ENCODE assay signal across 8 cellular contexts in genomic region chr10:102230861-102231356, GRCh38. TPM values are rescaled to one million over a fixed set of nuclear protein-coding genes. Genes with fewer than 3 reads are reported as not detected.
DNase-seq lines count a peak whose midpoint lies in the region; ATAC-seq and TF ChIP-seq lines count a peak whose summit lies in the region.

No MANE protein-coding gene starts in this region.

- TF ChIP-seq RAD21 in neural cell (conservative IDR thresholded peaks at IDR 0.05) = no peak

- TF ChIP-seq EP300 in esophagus muscularis mucosa (IDR thresholded peaks at IDR 0.05) (no peak), neural cell (conservative IDR thresholded peaks at IDR 0.05; ENCODE audit: poor library complexity, severe bottlenecking) (no peak)

- no peak overlapping the region for H3K4me2 ChIP-seq in neural cell (ENCODE audit: low read length)

- peak overlapping the region; percentile 76 to 93 for H3K4me3 Mint-ChIP-seq in CD14-positive monocyte
- peak overlapping the region; percentile 70 for H3K4me3 Mint-ChIP-seq in activated CD8-positive, alpha-beta T cell treated with anti-CD3 and anti-CD28 coated beads for 36 hours

- peaks cover 45 to 60% (median 58%) of the 10 kb centered on the region in 3 donors for H3K27me3 Mint-ChIP-seq in CD14-positive monocyte (ENCODE audit: low read depth in 3 of 3)
- peaks cover 58% of the 10 kb centered on the region for H3K27me3 Mint-ChIP-seq in activated CD8-positive, alpha-beta T cell treated with anti-CD3 and anti-CD28 coated beads for 36 hours

- H3K4me1 ChIP-seq in esophagus muscularis mucosa = peaks cover 29 to 37% (median 35%) of the 10 kb centered on the region in 4 donors

- no peaks in the 10 kb centered on the region for H3K36me3 ChIP-seq in esophagus muscularis mucosa
- no peaks in the 10 kb centered on the region for H3K36me3 ChIP-seq in neural cell (ENCODE audit: insufficient read depth, low read length)

- TF ChIP-seq CTCF in CD14-positive monocyte (IDR thresholded peaks at IDR 0.05) (no peak), esophagus muscularis mucosa (IDR thresholded peaks at IDR 0.05) (peak in 1 of 3 experiments; percentile 35), neural cell (IDR thresholded peaks at IDR 0.05; ENCODE audit: poor library complexity, severe bottlenecking) (peak; percentile 55)
- no peak for TF ChIP-seq CTCF in activated CD8-positive, alpha-beta T cell treated with anti-CD3 and anti-CD28 coated beads for 36 hours (IDR thresholded peaks at IDR 0.05)

- peaks cover 0 to 17% (median 1%) of the 10 kb centered on the region in 7 donors for H3K9me3 Mint-ChIP-seq in CD14-positive monocyte
- H3K9me3 Mint-ChIP-seq in activated CD8-positive, alpha-beta T cell treated with anti-CD3 and anti-CD28 coated beads for 36 hours = no peaks in the 10 kb centered on the region

- peak; percentile 49 for DNase-seq in CD14-positive monocyte (ENCODE audit: low spot score)
- DNase-seq in HuH-7.5 (ENCODE audit: low spot score) = peak; percentile 54
- peak; percentile 63 for DNase-seq in activated CD8-positive, alpha-beta T cell treated with anti-CD3 and anti-CD28 coated beads for 36 hours
- no peak for DNase-seq in esophagus muscularis mucosa (ENCODE audit: extremely low spot score)
- DNase-seq in NCI-H2107 treated with DMSO at 0.1 percent for 48 hours (lab: John Stamatoyannopoulos, UW; ENCODE audit: unreplicated experiment) = no peak

- 0% methylated on average over 24 of the region's 52 CpGs for WGBS in esophagus muscularis mucosa

- no peaks in the 10 kb centered on the region for H3K9me3 ChIP-seq in esophagus muscularis mucosa
- H3K9me3 ChIP-seq in neural cell (ENCODE audit: low read length) = no peaks in the 10 kb centered on the region

- H3K9ac ChIP-seq in neural cell (ENCODE audit: low read length) = no peak overlapping the region

- no peaks in the 10 kb centered on the region for H3K9me2 ChIP-seq in neural cell (ENCODE audit: insufficient read depth, low read length)

- H4K20me1 ChIP-seq in neural cell (ENCODE audit: insufficient read depth) = no peaks in the 10 kb centered on the region

- H3K4me1 Mint-ChIP-seq in CD14-positive monocyte = peaks cover 54% of the 10 kb centered on the region
- H3K4me1 Mint-ChIP-seq in activated CD8-positive, alpha-beta T cell treated with anti-CD3 and anti-CD28 coated beads for 36 hours (ENCODE audit: low read depth) = peaks cover 13% of the 10 kb centered on the region

- no peak overlapping the region for H2AFZ ChIP-seq in neural cell (ENCODE audit: low read depth, low read length)

- POLR2A ChIA-PET in activated CD8-positive, alpha-beta T cell treated with anti-CD3 and anti-CD28 coated beads for 36 hours (lab: Charles Lee) = interaction anchor here (0.6 to 2.1 kb wide), 7 partner anchors 17 to 168 kb away, joined by 3 to 7 read pairs (median 4); no protein-coding TSS in a partner anchor

- H3K27ac Mint-ChIP-seq in CD14-positive monocyte = no peak overlapping the region
- H3K27ac Mint-ChIP-seq in activated CD8-positive, alpha-beta T cell treated with anti-CD3 and anti-CD28 coated beads for 36 hours = no peak overlapping the region

- CTCF ChIA-PET in activated CD8-positive, alpha-beta T cell treated with anti-CD3 and anti-CD28 coated beads for 36 hours (lab: Charles Lee) = interaction anchor here (0.7 to 19.5 kb wide), 59 partner anchors 9 to 352 kb away, joined by 3 to 886 read pairs (median 10); partner anchors contain the start of genes ACTR1A, C10orf95, CUEDC2 and FBXL15

- peak; percentile 24 for ATAC-seq in activated CD8-positive, alpha-beta T cell treated with anti-CD3 and anti-CD28 coated beads for 36 hours
- ATAC-seq in GM21423 (IDR thresholded peaks at IDR 0.05; ENCODE audit: unreplicated experiment) (no peak), HG03378 (IDR thresholded peaks at IDR 0.05; ENCODE audit: unreplicated experiment) (no peak)

- H3K4me3 ChIP-seq in esophagus muscularis mucosa (peak overlapping the region; percentile 48 to 64 (median 54)), neural cell (ENCODE audit: low read length) (peak overlapping the region; percentile 56)

- H3K27ac ChIP-seq in esophagus muscularis mucosa (replicated peaks in 1 of 4) = no peak overlapping the region
- no peak overlapping the region for H3K27ac ChIP-seq in neural cell (ENCODE audit: low read length)

- intact Hi-C loops in CD14-positive monocyte (cut with micrococcal nuclease) = loop anchor here in 1 of 2 donors (5.0 kb wide), 1 partner anchor 121 kb away; no protein-coding TSS in a partner anchor
- intact Hi-C loops in activated CD8-positive, alpha-beta T cell treated with anti-CD3 and anti-CD28 coated beads for 36 hours (cut with micrococcal nuclease) = loop anchor here (1.0 to 10.0 kb wide), 2 partner anchors 121 to 244 kb away; no protein-coding TSS in a partner anchor
- intact Hi-C loops in esophagus muscularis mucosa (cut with DNase I) = no loop called here

- no peak for TF ChIP-seq POLR2A in esophagus muscularis mucosa (IDR thresholded peaks at IDR 0.05; ENCODE audit: low read depth)

- peaks cover 6 to 85% (median 27%) of the 10 kb centered on the region in 4 donors for H3K27me3 ChIP-seq in esophagus muscularis mucosa
- H3K27me3 ChIP-seq in neural cell (ENCODE audit: insufficient read depth, low read depth, low read length) = peaks cover 84% of the 10 kb centered on the region

- H3F3A ChIP-seq in neural cell (ENCODE audit: insufficient read depth, low read length, poor library complexity, severe bottlenecking) = no peaks in the 10 kb centered on the region

- peaks cover 13 to 15% of the 10 kb centered on the region in 2 donors for H3K36me3 Mint-ChIP-seq in CD14-positive monocyte
- no peaks in the 10 kb centered on the region for H3K36me3 Mint-ChIP-seq in activated CD8-positive, alpha-beta T cell treated with anti-CD3 and anti-CD28 coated beads for 36 hours (ENCODE audit: low read depth)

- no peaks in the 10 kb centered on the region for H3K79me2 ChIP-seq in neural cell (replicated peaks; ENCODE audit: insufficient read depth, low read length)

TF ChIP-seq in neural cell, 6 proteins besides CTCF, POLR2A, EP300 and RAD21:
- TF ChIP-seq EZH2 (IDR thresholded peaks at IDR 0.05; ENCODE audit: borderline replicate concordance, insufficient read depth, low read length, poor library complexity, severe bottlenecking) = peak; percentile 77
- TF ChIP-seq MXI1 (conservative IDR thresholded peaks at IDR 0.05; ENCODE audit: poor library complexity, severe bottlenecking) = no peak

RNA-seq across cellular contexts. Expression of gene ELOVL3, which starts 4.8 kb away (rescaled TPM):
- polyA plus RNA-seq in CD14-positive monocyte = 1 to 10 TPM; 2.2 to 3.2 TPM
- total RNA-seq in activated CD8-positive, alpha-beta T cell treated with anti-CD3 and anti-CD28 coated beads for 36 hours = not detected
- under 1 TPM in 1 of 4 donors, not detected in 3; 0.19 TPM for total RNA-seq in esophagus muscularis mucosa
- polyA plus RNA-seq in neural cell = not detected in 2 replicates
- not detected in 2 replicates for polyA minus RNA-seq in neural cell

RNA-seq across cellular contexts. Expression of gene PITX3, which starts 10.4 kb away (rescaled TPM):
- polyA plus RNA-seq in CD14-positive monocyte = not detected
- total RNA-seq in activated CD8-positive, alpha-beta T cell treated with anti-CD3 and anti-CD28 coated beads for 36 hours = under 1 TPM in 1 of 2 experiments, not detected in 1; 0.23 TPM
- not detected for total RNA-seq in esophagus muscularis mucosa
- not detected in 2 replicates for polyA plus RNA-seq in neural cell
- polyA minus RNA-seq in neural cell = not detected in 2 replicates

RNA-seq across cellular contexts. Expression of gene GBF1, which starts 14.4 kb away (rescaled TPM):
- polyA plus RNA-seq in CD14-positive monocyte (10 to 100 TPM in 1 of 2 donors, 1 to 10 TPM in 1; 4.2 to 11.9 TPM), neural cell (14.9 and 21.4 TPM in 2 replicates)
- total RNA-seq in activated CD8-positive, alpha-beta T cell treated with anti-CD3 and anti-CD28 coated beads for 36 hours = 10 to 100 TPM; 25.4 to 28.2 TPM
- total RNA-seq in esophagus muscularis mucosa = 10 to 100 TPM; 33.1 to 52.4 (median 40.0) TPM
- polyA minus RNA-seq in neural cell = 40.2 and 45.7 TPM in 2 replicates

Comparison
In these comparisons a context has a peak if more than half of its experiments do, and no peak if none do; other contexts are left out.
1. DNase-seq: peak in CD14-positive monocyte (single experiment), HuH-7.5 (single experiment) and activated CD8-positive, alpha-beta T cell treated with anti-CD3 and anti-CD28 coated beads for 36 hours (single experiment); none in esophagus muscularis mucosa (single experiment) and NCI-H2107 treated with DMSO at 0.1 percent for 48 hours (single experiment).